16 cellular contexts compared by ENCODE assay signal in the genomic region with DNA sequence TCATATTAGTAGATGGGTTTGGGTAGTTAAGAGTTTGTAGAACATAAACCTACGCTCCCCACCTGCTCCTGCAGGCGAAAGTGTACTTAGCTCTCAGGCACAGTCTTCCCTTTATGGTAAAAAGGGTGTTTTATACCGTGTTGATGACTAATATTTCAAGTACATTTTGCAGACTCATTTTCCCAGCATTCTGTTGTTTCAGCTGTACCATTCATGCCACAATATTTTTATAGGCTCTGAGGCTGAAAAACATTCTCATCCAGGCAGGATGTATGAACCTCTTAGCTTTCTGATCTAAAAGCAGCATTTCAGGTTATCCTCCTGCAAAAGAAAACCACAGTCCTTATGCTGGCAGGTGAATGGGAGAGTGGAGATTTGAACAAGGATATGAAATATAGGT.
A peak's percentile ranks its signal among the peaks of the same experiment; 100 is the strongest.
DNase-seq lines count a peak whose midpoint lies in the region; ATAC-seq and TF ChIP-seq lines count a peak whose summit lies in the region.
"Had no signal": no experiment of that assay in that cellular context is flagged by ENCODE, and none has a peak within 500 bp of the region (broad histone marks: within the 10 kb centered on the region; RNA-seq: fewer than 3 reads in every experiment).

No MANE protein-coding gene starts in this region.

- H3K4me1 Mint-ChIP-seq in chondrocyte (ENCODE audit: low read depth): peaks cover 38% of the 10 kb centered on the region
- H3K4me1 Mint-ChIP-seq: naive B cell had no signal

- no peak for ATAC-seq in HG03095 (IDR thresholded peaks at IDR 0.05; ENCODE audit: unreplicated experiment)
- no peak for ATAC-seq in GM18498 (IDR thresholded peaks at IDR 0.05; ENCODE audit: unreplicated experiment)
- no peak for ATAC-seq in GM19351 (IDR thresholded peaks at IDR 0.05; ENCODE audit: unreplicated experiment)
- ATAC-seq: left lobe of liver had no signal

- DNase-seq in ELR (ENCODE audit: low read depth): peak; percentile 55
- DNase-seq in NCI-H69 (lab: John Stamatoyannopoulos, UW): peak; percentile 64
- no peak for DNase-seq in chondrocyte (ENCODE audit: low spot score)
- DNase-seq in pulmonary artery endothelial cell (ENCODE audit: low read depth, low spot score): peak; percentile 58
- DNase-seq: activated naive CD4-positive, alpha-beta T cell treated with anti-CD3 and anti-CD28 coated beads, Interleukin-2, amount 50 U/mL, for 16 hours; cortex of kidney; glutamatergic neuron; naive B cell; NCI-H1048; SIG-M5; sigmoid colon; testis had no signal

- no peak overlapping the region for H3K4me3 Mint-ChIP-seq in chondrocyte (ENCODE audit: unreplicated experiment)
- H3K4me3 Mint-ChIP-seq: naive B cell had no signal

- peaks cover 2% of the 10 kb centered on the region for H3K36me3 Mint-ChIP-seq in chondrocyte (ENCODE audit: low read depth)
- H3K36me3 Mint-ChIP-seq: naive B cell had no signal

- no peak for TF ChIP-seq CTCF in chondrocyte (IDR thresholded peaks at IDR 0.05)

- H3K27ac Mint-ChIP-seq in chondrocyte (ENCODE audit: unreplicated experiment): peak overlapping the region; percentile 66
- H3K27ac Mint-ChIP-seq: naive B cell had no signal

- H3K9me3 Mint-ChIP-seq in chondrocyte (ENCODE audit: low read depth): no peaks in the 10 kb centered on the region

- no peaks in the 10 kb centered on the region for H3K27me3 Mint-ChIP-seq in chondrocyte (ENCODE audit: low read depth)
- H3K27me3 Mint-ChIP-seq: naive B cell had no signal
